19 cellular contexts compared by ENCODE assay signal in genomic region chr6:77011929-77012545, GRCh38.
DNase-seq lines count a peak whose midpoint lies in the region; ATAC-seq and TF ChIP-seq lines count a peak whose summit lies in the region.
"Had no signal": no experiment of that assay in that cellular context is flagged by ENCODE, and none has a peak within 500 bp of the region (broad histone marks: within the 10 kb centered on the region; RNA-seq: fewer than 3 reads in every experiment).

No MANE protein-coding gene starts in this region.

- peaks cover 0 to 14% (median 2%) of the 10 kb centered on the region in 4 donors for H3K9me3 ChIP-seq in upper lobe of left lung

- DNase-seq in activated effector memory CD4-positive, alpha-beta T cell treated with anti-CD3 and anti-CD28 coated beads, Interleukin-2, amount 50 U/mL, for 16 hours = peak; percentile 43
- DNase-seq in activated effector memory CD4-positive, alpha-beta T cell treated with Interleukin-2 at 50 U/mL for 16 hours = no peak
- DNase-seq in posterior vena cava (ENCODE audit: low spot score) = peak; percentile 49
- DNase-seq in upper lobe of left lung = peak in 1 of 2 donors; percentile 36
- DNase-seq in NCI-H526 treated with DMSO at 0.1 percent for 48 hours (lab: John Stamatoyannopoulos, UW) = no peak
- no peak for DNase-seq in NCI-H128 (lab: John Stamatoyannopoulos, UW; ENCODE audit: unreplicated experiment)
- DNase-seq in NCI-H1436 treated with DMSO at 0.1 percent for 48 hours (lab: John Stamatoyannopoulos, UW) = no peak
- DNase-seq: 8988T; CD4-positive, alpha-beta memory T cell; DMS153; DND-41; EL; GOT3; H7; HFFc6 had no signal

- TF ChIP-seq EP300 in upper lobe of left lung (IDR thresholded peaks at IDR 0.05) = no peak

- TF ChIP-seq CTCF in upper lobe of left lung (IDR thresholded peaks at IDR 0.05) = no peak

- no peak overlapping the region for H3K27ac ChIP-seq in upper lobe of left lung
- H3K27ac ChIP-seq: BLaER1 had no signal

- H3K4me3 ChIP-seq in upper lobe of left lung = no peak overlapping the region
- H3K4me3 ChIP-seq: BLaER1, GM12878 had no signal

- no peak for TF ChIP-seq POLR2A in upper lobe of left lung (IDR thresholded peaks at IDR 0.05)

- 77 to 91% methylated on average over 6 to 9 of the region's 10 CpGs for WGBS in upper lobe of left lung, 2 donors

- intact Hi-C loops in posterior vena cava (cut with DNase I) = no loop called here

- no peaks in the 10 kb centered on the region for H3K27me3 ChIP-seq in upper lobe of left lung
- H3K27me3 ChIP-seq: BLaER1 had no signal

- H3K36me3 ChIP-seq in upper lobe of left lung = no peaks in the 10 kb centered on the region
- H3K36me3 ChIP-seq: BLaER1 had no signal

- ATAC-seq in upper lobe of left lung (ENCODE audit: low FRiP score in 2 of 2) = peak; percentile 22 to 31
- ATAC-seq: GM12878, HCT116, HepG2 had no signal

- H3K4me1 ChIP-seq in upper lobe of left lung = no peaks in the 10 kb centered on the region
- H3K4me1 ChIP-seq: BLaER1 had no signal

Comparison
In these comparisons a context has a peak if more than half of its experiments do, and no peak if none do; other contexts are left out.
1. DNase-seq: peak in activated effector memory CD4-positive, alpha-beta T cell treated with anti-CD3 and anti-CD28 coated beads, Interleukin-2, amount 50 U/mL, for 16 hours (single experiment) and posterior vena cava (single experiment); none in activated effector memory CD4-positive, alpha-beta T cell treated with Interleukin-2 at 50 U/mL for 16 hours (single experiment), NCI-H526 treated with DMSO at 0.1 percent for 48 hours (single experiment), NCI-H128 (single experiment) and NCI-H1436 treated with DMSO at 0.1 percent for 48 hours (single experiment).